In the genomic region with DNA sequence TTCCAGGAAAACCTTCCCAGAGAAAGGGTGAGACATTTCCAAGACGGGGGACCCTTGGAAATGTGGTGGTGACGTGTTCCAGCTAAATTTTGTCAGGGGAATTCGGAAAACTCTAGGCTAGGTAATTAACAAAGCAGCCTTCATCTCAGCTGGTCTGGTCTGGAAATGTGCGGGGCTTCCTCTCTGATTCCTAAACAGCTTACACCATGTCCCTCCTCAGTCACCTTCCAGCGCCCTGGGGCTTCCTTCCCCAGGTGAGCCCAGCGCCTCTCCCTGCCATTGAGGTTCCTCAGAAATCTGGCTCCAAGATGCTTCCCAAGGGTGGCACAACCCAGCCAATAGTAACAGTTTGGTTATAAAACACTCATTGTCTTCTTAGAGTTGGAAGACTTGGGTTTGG, we compare ENCODE assay signal across 8 cellular contexts. TPM values are rescaled to one million over a fixed set of nuclear protein-coding genes. Genes with fewer than 3 reads are reported as not detected.
DNase-seq lines count a peak whose midpoint lies in the region; ATAC-seq and TF ChIP-seq lines count a peak whose summit lies in the region.

No MANE protein-coding gene starts in this region.

- peaks cover 28 to 35% of the 10 kb centered on the region in 2 donors for H3K36me3 Mint-ChIP-seq in activated naive CD4-positive, alpha-beta T cell treated with anti-CD3 and anti-CD28 coated beads, Interleukin-2, amount 50 U/mL, for 72 hours

- H3K36me3 ChIP-seq in kidney epithelial cell (ENCODE audit: control insufficient read depth, insufficient read depth, low read length) (no peaks in the 10 kb centered on the region), tibial artery (peaks cover 3 to 14% (median 5%) of the 10 kb centered on the region in 3 donors)

- peaks cover 0 to 42% (median 28%) of the 10 kb centered on the region in 4 donors for H3K4me1 ChIP-seq in tibial artery

- intact Hi-C loops in tibial artery (cut with DNase I; ENCODE audit: low total_unique reads): loop anchor here (5.0 to 10.0 kb wide), 3 partner anchors 155 to 265 kb away; partner anchors contain the start of gene RAB7A

- H3K9me3 ChIP-seq in tibial artery: no peaks in the 10 kb centered on the region

- H3K4me3 ChIP-seq in kidney epithelial cell (ENCODE audit: low read depth, low read length) (peak overlapping the region; percentile 85), tibial artery (peak overlapping the region; percentile 74 to 76)

- DNase-seq in activated T-cell treated with anti-CD3 and anti-CD28 coated beads, Interleukin-2, amount 50 U/mL, for 1 hour: peak; percentile 25
- DNase-seq in activated T-cell treated with anti-CD3 and anti-CD28 coated beads for 4 hours (no peak), kidney epithelial cell (ENCODE audit: low read depth) (no peak), tibial artery (no peak), NCI-H2029 (lab: John Stamatoyannopoulos, UW) (no peak), NCI-H2196 treated with DMSO at 0.1 percent for 48 hours (lab: John Stamatoyannopoulos, UW; ENCODE audit: unreplicated experiment) (no peak)
- DNase-seq in activated naive CD4-positive, alpha-beta T cell treated with anti-CD3 and anti-CD28 coated beads, Interleukin-2, amount 50 U/mL, for 72 hours (ENCODE audit: low spot score in 2 of 2): no peak

- H3K27me3 ChIP-seq in kidney epithelial cell (ENCODE audit: control insufficient read depth, insufficient read depth, low read length) (no peaks in the 10 kb centered on the region), tibial artery (no peaks in the 10 kb centered on the region)

- H3K27ac ChIP-seq in tibial artery: peak overlapping the region; percentile 91 to 96

- no peak for ATAC-seq in activated naive CD4-positive, alpha-beta T cell treated with anti-CD3 and anti-CD28 coated beads, Interleukin-2, amount 50 U/mL, for 72 hours
- ATAC-seq in HG03521 (IDR thresholded peaks at IDR 0.05; ENCODE audit: unreplicated experiment): no peak

- no peaks in the 10 kb centered on the region for H3K9me3 Mint-ChIP-seq in activated naive CD4-positive, alpha-beta T cell treated with anti-CD3 and anti-CD28 coated beads, Interleukin-2, amount 50 U/mL, for 72 hours

- peak overlapping the region; percentile 95 to 99 for H3K27ac Mint-ChIP-seq in activated naive CD4-positive, alpha-beta T cell treated with anti-CD3 and anti-CD28 coated beads, Interleukin-2, amount 50 U/mL, for 72 hours

- TF ChIP-seq CTCF in kidney epithelial cell (IDR thresholded peaks at IDR 0.05; ENCODE audit: insufficient read depth, low read length, poor library complexity, severe bottlenecking) (no peak), tibial artery (IDR thresholded peaks at IDR 0.05) (no peak)

RNA-seq across cellular contexts. Expression of gene ACAD9, which starts 0.6 kb away (rescaled TPM):
- 10 to 100 TPM; 49.7 to 74.2 TPM for total RNA-seq in activated naive CD4-positive, alpha-beta T cell treated with anti-CD3 and anti-CD28 coated beads, Interleukin-2, amount 50 U/mL, for 72 hours
- 32.9 and 38.1 TPM in 2 replicates for total RNA-seq in kidney epithelial cell
